In the genomic region with DNA sequence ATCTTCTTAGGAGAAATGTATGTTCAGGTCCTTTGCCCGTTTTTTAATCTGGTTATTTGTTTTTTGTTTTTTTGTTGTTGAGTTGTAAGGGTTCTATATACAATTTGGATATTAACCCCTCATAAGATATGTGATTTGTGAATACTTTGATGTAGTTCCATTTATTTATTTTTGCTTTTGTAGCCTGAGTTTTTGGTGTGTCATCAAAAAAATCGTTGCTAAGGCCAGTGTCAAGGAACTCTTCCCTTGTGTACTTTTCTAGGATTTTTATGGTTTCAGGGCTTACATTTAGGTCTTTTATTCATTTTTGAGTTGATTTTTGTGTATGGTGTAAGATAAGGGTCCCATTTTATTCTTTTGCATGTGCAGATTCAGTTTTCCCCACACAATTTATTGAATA, we compare ENCODE assay signal across 8 cellular contexts.
"Had no signal": no experiment of that assay in that cellular context is flagged by ENCODE, and none has a peak within 500 bp of the region (broad histone marks: within the 10 kb centered on the region; RNA-seq: fewer than 3 reads in every experiment).

No MANE protein-coding gene starts in this region.

- DNase-seq: GM23248, GOT3, H7, HFFc6, KG1 had no signal

- H3K4me1 ChIP-seq: HAP-1 had no signal

- H2AFZ ChIP-seq: GM23248 had no signal

- ATAC-seq: HCT116 had no signal

- H3K9ac ChIP-seq: GM23248 had no signal

- H3K36me3 ChIP-seq: HAP-1 had no signal

- H3K9me3 ChIP-seq: HAP-1 had no signal

- H3K27ac ChIP-seq: GM23248 had no signal

- H3K4me3 ChIP-seq: GM23248, HAP-1 had no signal

- FAIRE-seq: HTR-8/SVneo had no signal
